In genomic region chr15:84915011-84915958, GRCh38 we compare ENCODE assay signal across 9 cellular contexts. TPM values are rescaled to one million over a fixed set of nuclear protein-coding genes. Genes with fewer than 3 reads are reported as not detected.
DNase-seq lines count a peak whose midpoint lies in the region; ATAC-seq and TF ChIP-seq lines count a peak whose summit lies in the region.
"Had no signal": no experiment of that assay in that cellular context is flagged by ENCODE, and none has a peak within 500 bp of the region (broad histone marks: within the 10 kb centered on the region; RNA-seq: fewer than 3 reads in every experiment).

No MANE protein-coding gene starts in this region.

- H3K36me3 ChIP-seq in mucosa of descending colon (ENCODE audit: low read depth) (no peaks in the 10 kb centered on the region), tibial artery (no peaks in the 10 kb centered on the region)

- no peak overlapping the region for H3K27ac Mint-ChIP-seq in T-helper 17 cell

- H3K4me3 ChIP-seq in Jurkat, Clone E6-1 (ENCODE audit: low read length) = no peak overlapping the region
- H3K4me3 ChIP-seq in mucosa of descending colon (no peak overlapping the region), tibial artery (no peak overlapping the region)

- peaks cover 32% of the 10 kb centered on the region for H3K27me3 Mint-ChIP-seq in T-helper 17 cell

- no peak overlapping the region for H3K4me3 Mint-ChIP-seq in T-helper 17 cell

- TF ChIP-seq CTCF in GM10266 (IDR thresholded peaks at IDR 0.05; ENCODE audit: control insufficient read depth, insufficient read depth, low read depth, missing control alignments) (no peak), mucosa of descending colon (IDR thresholded peaks at IDR 0.05) (no peak), tibial artery (IDR thresholded peaks at IDR 0.05) (peak in 1 of 2 experiments; percentile 47)

- no peaks in the 10 kb centered on the region for H3K27me3 ChIP-seq in tibial artery

- H3K9me3 ChIP-seq in T-helper 17 cell (ENCODE audit: control insufficient read depth, low read length, poor library complexity, severe bottlenecking) (no peaks in the 10 kb centered on the region), mucosa of descending colon (no peaks in the 10 kb centered on the region), tibial artery (no peaks in the 10 kb centered on the region)

- H3K27ac ChIP-seq in tibial artery = peak overlapping the region; percentile 84 to 87

- ATAC-seq in GM21825 (IDR thresholded peaks at IDR 0.05; ENCODE audit: unreplicated experiment) (peak; percentile 97), T-helper 17 cell (peak; percentile 67), mucosa of descending colon (peak; percentile 60)

- H3K4me1 Mint-ChIP-seq in T-helper 17 cell = no peaks in the 10 kb centered on the region

- intact Hi-C loops in mucosa of descending colon (cut with DNase I, micrococcal nuclease) = no loop called here
- intact Hi-C loops in tibial artery (cut with DNase I; ENCODE audit: low total_unique reads) = no loop called here

- peaks cover 6% of the 10 kb centered on the region for H3K36me3 Mint-ChIP-seq in T-helper 17 cell (ENCODE audit: low read depth)

- peak; percentile 88 for DNase-seq in GM10266 (ENCODE audit: extremely low spot score)
- DNase-seq in Jurkat, Clone E6-1 (ENCODE audit: low read depth, low spot score) = peak; percentile 49
- DNase-seq in T-helper 17 cell = no peak
- DNase-seq in dermis blood vessel endothelial cell = peak; percentile 73
- DNase-seq in mucosa of descending colon = peak in 1 of 3 donors; percentile 28
- DNase-seq in tibial artery = peak; percentile 80 to 95
- DNase-seq in superior temporal gyrus (ENCODE audit: extremely low spot score) = no peak

- H3K4me1 ChIP-seq in mucosa of descending colon (ENCODE audit: low read depth) (peaks cover 5% of the 10 kb centered on the region), tibial artery (peaks cover 21 to 57% (median 47%) of the 10 kb centered on the region in 4 donors)

RNA-seq across cellular contexts. Expression of gene SLC28A1, which starts 30.8 kb away (rescaled TPM):
- not detected for polyA plus RNA-seq in Jurkat, Clone E6-1 (2012; ENCODE audit: insufficient read depth, insufficient read length)
- total RNA-seq in T-helper 17 cell (not detected), dermis blood vessel endothelial cell (not detected in 2 replicates), mucosa of descending colon (not detected)
- total RNA-seq: subcutaneous adipose tissue had no signal

Comparison
In these comparisons a context has a peak if more than half of its experiments do, and no peak if none do; other contexts are left out.
1. DNase-seq: peak in GM10266 (single experiment), Jurkat, Clone E6-1 (single experiment), dermis blood vessel endothelial cell (single experiment) and tibial artery (2 of 2); none in T-helper 17 cell (0 of 3) and superior temporal gyrus (single experiment).
2. Peak in every context shown above with its lines, with median percentiles within 50 percentile points of each other: ATAC-seq.